In the genomic region with DNA sequence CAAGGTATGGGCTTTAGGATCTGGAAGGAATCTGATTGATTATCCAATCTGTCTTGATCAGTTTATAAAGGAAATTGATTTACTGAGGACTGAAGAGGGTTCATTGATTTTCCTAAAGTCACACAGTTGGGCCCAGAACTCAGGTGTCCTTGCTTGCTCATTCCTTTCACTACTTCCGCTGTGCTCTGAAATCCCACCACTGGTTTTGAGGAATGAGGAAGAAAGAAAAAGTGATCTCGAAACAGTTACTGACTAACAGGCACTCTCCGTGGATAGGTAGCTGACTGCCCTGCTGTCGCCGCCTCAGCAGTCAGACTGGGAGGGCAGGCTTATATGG, we compare ENCODE assay signal across 16 cellular contexts. TPM values are rescaled to one million over a fixed set of nuclear protein-coding genes. Genes with fewer than 3 reads are reported as not detected.
DNase-seq lines count a peak whose midpoint lies in the region; ATAC-seq, FAIRE-seq and TF ChIP-seq lines count a peak whose summit lies in the region.
"Had no signal": no experiment of that assay in that cellular context is flagged by ENCODE, and none has a peak within 500 bp of the region (broad histone marks: within the 10 kb centered on the region; RNA-seq: fewer than 3 reads in every experiment).

Gene FITM1, plus strand, starts transcription at position 280 of the 337 bp plus-strand sequence. CDS start 905 bp downstream, outside the sequence.

- TF ChIP-seq RAD21 in H1 (IDR thresholded peaks at IDR 0.05 in 1 of 2, conservative IDR thresholded peaks at IDR 0.05 in 1 of 2; ENCODE audit: low read depth in 2 of 2, low read length in 2 of 2): no peak

- WGBS in mammary epithelial cell (ENCODE audit: low coverage, missing lambda C conversion rate): 97% methylated on average over 5 of the region's 5 CpGs
- WGBS in H1 (ENCODE audit: extremely low coverage in 1 of 2, insufficient coverage in 1 of 2, insufficient read length in 1 of 2, insufficient replicate concordance in 2 of 2, low coverage in 1 of 2, low lambda C conversion rate in 2 of 2, missing lambda C conversion rate in 1 of 2), 2 experiments: 94% methylated on average over 5 of the region's 5 CpGs; no CpG with 5 or more reads in 1 of the 2 experiments
- 75 to 92% methylated on average over 5 of the region's 5 CpGs for WGBS in lung, 2 donors
- WGBS in upper lobe of left lung, 2 donors: 79 to 95% methylated on average over 5 of the region's 5 CpGs

- H2BK15ac ChIP-seq in H1 (ENCODE audit: low read length): 0 out of 2 replicates have a peak within 1 kb of the TSS, but pooled peaks have one; percentile 5

- H4K20me1 ChIP-seq in mammary epithelial cell (ENCODE audit: insufficient read depth, low read length) (no peaks in the 10 kb centered on the region), H1 (replicated peaks in 1 of 2; ENCODE audit: control insufficient read depth in 1 of 2, insufficient read depth in 2 of 2, low read length in 2 of 2) (no peaks in the 10 kb centered on the region)

- no peak within 1 kb of the TSS for H2BK12ac ChIP-seq in H1 (ENCODE audit: low read depth, low read length)

- ATAC-seq in lung (ENCODE audit: insufficient read depth, low FRiP score): no peak
- no peak for ATAC-seq in upper lobe of left lung (ENCODE audit: low FRiP score in 2 of 2)

- no peaks in the 10 kb centered on the region for H3K4me1 ChIP-seq in breast epithelium
- peaks cover 17% of the 10 kb centered on the region for H3K4me1 ChIP-seq in mammary epithelial cell (ENCODE audit: insufficient read depth, low read length)
- H3K4me1 ChIP-seq in H1 (replicated peaks in 1 of 4; ENCODE audit: control insufficient read depth in 3 of 4, insufficient read depth in 4 of 4, low read length in 3 of 4): no peaks in the 10 kb centered on the region
- peaks cover 4 to 6% of the 10 kb centered on the region in 2 donors for H3K4me1 ChIP-seq in lung (ENCODE audit: control insufficient read depth in 2 of 2, insufficient read depth in 2 of 2, low read length in 2 of 2)
- peaks cover under 1 to 12% (median 9%) of the 10 kb centered on the region in 4 donors for H3K4me1 ChIP-seq in upper lobe of left lung
- H3K4me1 ChIP-seq: neural progenitor cell had no signal

- no peak within 1 kb of the TSS for H3K14ac ChIP-seq in H1 (ENCODE audit: insufficient read length)

- POLR2A ChIA-PET in H1 (lab: Charles Lee; ENCODE audit: partially characterized antibody): interaction anchor here (0.6 to 11.1 kb wide), 4 partner anchors 8 to 36 kb away, joined by 3 to 96 read pairs (median 4); partner anchors contain the start of genes DCAF11, EMC9, NRL and PCK2

- no TSS peak for BruUV-seq in mammary epithelial cell (replicated peaks; lab: Mats Ljungman, UMichigan)

- TF ChIP-seq POLR2A in breast epithelium (IDR thresholded peaks at IDR 0.05) (no peak), H1 (IDR thresholded peaks at IDR 0.05; ENCODE audit: control extremely low read depth in 1 of 2, low read depth in 2 of 2, low read length in 2 of 2) (no peak), upper lobe of left lung (IDR thresholded peaks at IDR 0.05) (no peak)

- H3K23ac ChIP-seq in H1 (ENCODE audit: insufficient read length): no peak within 1 kb of the TSS

- DNase-seq in breast epithelium (ENCODE audit: low spot score in 2 of 2): no peak
- no peak for DNase-seq in mammary epithelial cell
- no peak for DNase-seq in H1 (ENCODE audit: low read depth in 1 of 2, low spot score in 2 of 2)
- no peak for DNase-seq in lung (ENCODE audit: low spot score)
- DNase-seq in upper lobe of left lung: no peak
- no peak for DNase-seq in stimulated activated CD4-positive, alpha-beta T cell treated with anti-CD3 and anti-CD28 coated beads, Interleukin-4, amount 100 ng/mL, for 1 hour
- no peak for DNase-seq in ureter (ENCODE audit: low spot score)
- DNase-seq in COLO668 (lab: John Stamatoyannopoulos, UW; ENCODE audit: unreplicated experiment): no peak
- DNase-seq: activated CD4-positive, alpha-beta T cell treated with anti-CD3 and anti-CD28 coated beads, Interleukin-2, amount 10 ng/mL, durations not matched to agents 7 days and 5 days; GOT3; NCI-H2107 had no signal

- H2AFZ ChIP-seq in mammary epithelial cell (ENCODE audit: low read depth, low read length) (no peak within 1 kb of the TSS), H1 (ENCODE audit: low read length) (no peak within 1 kb of the TSS)
- H2AFZ ChIP-seq: neural progenitor cell had no signal

- no peaks in the 10 kb centered on the region for H3K79me1 ChIP-seq in H1 (ENCODE audit: low read depth, low read length)

- H4K91ac ChIP-seq in H1 (replicated peaks; ENCODE audit: insufficient read length, low read length): no peak within 1 kb of the TSS

- no peak within 1 kb of the TSS for H2BK5ac ChIP-seq in H1 (ENCODE audit: low read depth, low read length)

- FAIRE-seq in H1 (lab: Jason Lieb, UNC): no peak
- FAIRE-seq: bronchial epithelial cell had no signal

- TF ChIP-seq EP300 in H1 (IDR thresholded peaks at IDR 0.05; ENCODE audit: borderline replicate concordance in 1 of 2, low read depth in 2 of 2, low read length in 2 of 2) (no peak), upper lobe of left lung (IDR thresholded peaks at IDR 0.05) (no peak)

- H3K4me3 ChIP-seq in breast epithelium (no peak within 1 kb of the TSS), mammary epithelial cell (replicated peaks in 1 of 3; ENCODE audit: insufficient read depth in 1 of 3, low read depth in 2 of 3, low read length in 3 of 3) (no peak within 1 kb of the TSS), H1 (ENCODE audit: extremely low read depth in 1 of 4, insufficient read depth in 2 of 4, low read depth in 3 of 4, low read length in 4 of 4) (no peak within 1 kb of the TSS), lung (no peak within 1 kb of the TSS), upper lobe of left lung (no peak within 1 kb of the TSS)
- H3K4me3 ChIP-seq: neural progenitor cell had no signal

- H3K27me3 ChIP-seq in breast epithelium: no peaks in the 10 kb centered on the region
- H3K27me3 ChIP-seq in mammary epithelial cell (ENCODE audit: insufficient read depth, low read length): no peaks in the 10 kb centered on the region
- H3K27me3 ChIP-seq in H1 (replicated peaks in 1 of 4; ENCODE audit: control insufficient read depth in 3 of 4, extremely low read depth in 1 of 4, insufficient read depth in 3 of 4, low read length in 3 of 4): no peaks in the 10 kb centered on the region
- no peaks in the 10 kb centered on the region for H3K27me3 ChIP-seq in lung (ENCODE audit: control insufficient read depth, insufficient read depth)
- no peaks in the 10 kb centered on the region for H3K27me3 ChIP-seq in upper lobe of left lung
- H3K27me3 ChIP-seq: neural progenitor cell had no signal

- H3K9ac ChIP-seq in mammary epithelial cell (ENCODE audit: insufficient read depth, low read length) (no peak within 1 kb of the TSS), H1 (replicated peaks in 1 of 4; ENCODE audit: extremely low read depth in 1 of 4, low read depth in 3 of 4, low read length in 3 of 4) (no peak within 1 kb of the TSS)
- H3K9ac ChIP-seq: neural progenitor cell had no signal

- in situ Hi-C loops in mammary epithelial cell (cut with MboI; ENCODE audit: low sequenced_read_pairs in 2 of 2): no loop called here

- H3K23me2 ChIP-seq in H1 (ENCODE audit: low read depth, low read length): peaks cover under 1% of the 10 kb centered on the region; the same call in 1 of the 2 replicates

- H3K36me3 ChIP-seq in breast epithelium: no peaks in the 10 kb centered on the region
- no peaks in the 10 kb centered on the region for H3K36me3 ChIP-seq in mammary epithelial cell (ENCODE audit: insufficient read depth, low read length)
- H3K36me3 ChIP-seq in H1 (ENCODE audit: control insufficient read depth in 2 of 4, insufficient read depth in 4 of 4, low read length in 3 of 4): no peaks in the 10 kb centered on the region
- no peaks in the 10 kb centered on the region for H3K36me3 ChIP-seq in lung (ENCODE audit: control insufficient read depth in 2 of 2, insufficient read depth in 2 of 2, low read length in 2 of 2)
- no peaks in the 10 kb centered on the region for H3K36me3 ChIP-seq in upper lobe of left lung
- H3K36me3 ChIP-seq: neural progenitor cell had no signal

- no peak within 1 kb of the TSS for H3K56ac ChIP-seq in H1 (replicated peaks; ENCODE audit: insufficient read length, low read depth, low read length)

- intact Hi-C loops in breast epithelium (cut with DNase I; ENCODE audit: low total_unique reads): no loop called here
- intact Hi-C loops in mammary epithelial cell (cut with micrococcal nuclease): no loop called here

- no peaks in the 10 kb centered on the region for H3K79me2 ChIP-seq in mammary epithelial cell (ENCODE audit: insufficient read depth, low read length)
- H3K79me2 ChIP-seq in H1 (ENCODE audit: control insufficient read depth in 1 of 2, insufficient read depth in 2 of 2, low read length in 2 of 2): no peaks in the 10 kb centered on the region

- no peak within 1 kb of the TSS for H2AK5ac ChIP-seq in H1 (ENCODE audit: low read depth, low read length)

- H2BK20ac ChIP-seq in H1 (ENCODE audit: low read length): no peak within 1 kb of the TSS

- no peak within 1 kb of the TSS for H3K18ac ChIP-seq in H1 (ENCODE audit: extremely low read depth, low read length)

- H4K5ac ChIP-seq in H1 (ENCODE audit: insufficient read length, low read depth, low read length): no peak within 1 kb of the TSS

- no peak within 1 kb of the TSS for H4K8ac ChIP-seq in H1 (ENCODE audit: extremely low read depth, insufficient read depth, low read length)

- CTCF ChIA-PET in mammary epithelial cell (lab: Charles Lee; ENCODE audit: low non-redundant PET): no interaction called here
- CTCF ChIA-PET in H1 (lab: Charles Lee; ENCODE audit: partially characterized antibody): interaction anchor here (0.9 kb wide), 2 partner anchors 22 to 141 kb away, joined by 3 read pairs; partner anchors contain the start of gene RABGGTA

- H3K4ac ChIP-seq in H1 (replicated peaks; ENCODE audit: insufficient read length, low read depth, low read length): no peak within 1 kb of the TSS

- TF ChIP-seq CTCF in breast epithelium (IDR thresholded peaks at IDR 0.05) (no peak), mammary epithelial cell (conservative IDR thresholded peaks at IDR 0.05 in 1 of 2, IDR thresholded peaks at IDR 0.05 in 1 of 2; ENCODE audit: extremely low read depth in 1 of 2, insufficient read depth in 1 of 2, low read depth in 1 of 2, low read length in 2 of 2) (no peak), H1 (IDR thresholded peaks at IDR 0.05; ENCODE audit: control extremely low read depth in 1 of 3, insufficient read depth in 1 of 3, low read depth in 1 of 3, low read length in 3 of 3) (no peak), lung (IDR thresholded peaks at IDR 0.05; ENCODE audit: control extremely low read depth, extremely low read depth) (no peak), upper lobe of left lung (IDR thresholded peaks at IDR 0.05) (no peak)

- no peak within 1 kb of the TSS for H2BK120ac ChIP-seq in H1 (replicated peaks; ENCODE audit: low read depth, low read length)

- H3K4me2 ChIP-seq in mammary epithelial cell (ENCODE audit: insufficient read depth, low read depth, low read length): no peak within 1 kb of the TSS
- no peak within 1 kb of the TSS for H3K4me2 ChIP-seq in H1 (ENCODE audit: insufficient read depth in 1 of 2, low read depth in 2 of 2, low read length in 2 of 2)
- H3K4me2 ChIP-seq: neural progenitor cell had no signal

- dilution Hi-C loops in mammary epithelial cell (cut with HindIII; ENCODE audit: low sequenced_read_pairs): no loop called here

- no peaks in the 10 kb centered on the region for H3K9me3 ChIP-seq in breast epithelium
- no peaks in the 10 kb centered on the region for H3K9me3 ChIP-seq in mammary epithelial cell (replicated peaks; ENCODE audit: insufficient read depth, low read length)
- no peaks in the 10 kb centered on the region for H3K9me3 ChIP-seq in H1 (ENCODE audit: insufficient read depth in 2 of 2, low read depth in 1 of 2, low read length in 1 of 2)
- H3K9me3 ChIP-seq in lung (ENCODE audit: control insufficient read depth in 2 of 2, insufficient read depth in 1 of 2, low read length in 1 of 2): no peaks in the 10 kb centered on the region
- no peaks in the 10 kb centered on the region for H3K9me3 ChIP-seq in upper lobe of left lung

- H3K27ac ChIP-seq in breast epithelium (peak within 1 kb of the TSS; percentile 73 to 74), mammary epithelial cell (ENCODE audit: insufficient read depth, low read depth, low read length) (no peak within 1 kb of the TSS), H1 (ENCODE audit: low read depth, low read length) (no peak within 1 kb of the TSS), lung (ENCODE audit: low read depth in 1 of 2, low read length in 1 of 2) (peak within 1 kb of the TSS; percentile 81 to 93), upper lobe of left lung (peak within 1 kb of the TSS; percentile 51 to 77 (median 72))
- H3K27ac ChIP-seq: HL-60, neural progenitor cell had no signal

RNA-seq across cellular contexts. Expression of gene FITM1, which starts in this region (rescaled TPM):
- 1 to 10 TPM; 1.2 to 2.6 (median 1.6) TPM for total RNA-seq in breast epithelium
- under 1 TPM in 1 of 2 donors, not detected in 1; 0.33 TPM for total RNA-seq in mammary epithelial cell
- 0.08 TPM for polyA plus RNA-seq in mammary epithelial cell
- not detected for polyA minus RNA-seq in mammary epithelial cell
- total RNA-seq in H1 (2021; fragmentation: NEBNext Ultra II Directional; extraction: Animal tissue kit (Norgen Biotek cat#: 25700)): 0.33 and 0.76 TPM in 2 replicates
- 0.53 and 0.80 TPM in 2 replicates for polyA plus RNA-seq in H1 (2011; rRNA removed)
- polyA plus RNA-seq in H1 (2011; cell fraction: cytosol; rRNA removed): 0.31 TPM
- 1.1 TPM for polyA plus RNA-seq in H1 (2011; cell fraction: nucleus; rRNA removed)
- polyA plus RNA-seq in H1 (2012, experiment 1 of 2): 0.17 to 0.74 TPM (median 0.45 TPM) in 3 of 4 replicates, not detected in the other
- polyA plus RNA-seq in H1 (2012, experiment 2 of 2): 0.39 TPM
- polyA plus RNA-seq in H1 (2013, experiment 1 of 2): 0.39 TPM
- 0.13 TPM for polyA plus RNA-seq in H1 (2013, experiment 2 of 2)
- 0.29 TPM in 1 of 2 replicates, not detected in the other for polyA minus RNA-seq in H1 (2011; rRNA and poly(A)+ RNA removed)
- not detected for polyA minus RNA-seq in H1 (2011; cell fraction: cytosol; rRNA and poly(A)+ RNA removed)
- not detected for polyA minus RNA-seq in H1 (2011; cell fraction: nucleus; rRNA and poly(A)+ RNA removed)
- total RNA-seq in lung: under 1 TPM; 0.48 to 0.83 TPM
- polyA plus RNA-seq in lung: 1 to 10 TPM in 1 of 2 donors, under 1 TPM in 1; 0.93 to 1.4 TPM
- under 1 TPM in 4 of 6 donors, not detected in 2; 0.63 to 0.89 (median 0.82) TPM for total RNA-seq in upper lobe of left lung
- total RNA-seq in ureter: 0.55 TPM
- total RNA-seq: bronchial epithelial cell, kidney epithelial cell had no signal
- polyA plus RNA-seq: AG04450 had no signal

Comparison
In these comparisons a context has a peak if more than half of its experiments do, and no peak if none do; other contexts are left out.
1. H3K27ac ChIP-seq: peak in breast epithelium (2 of 2), lung (2 of 2) and upper lobe of left lung (4 of 4); none in mammary epithelial cell (single experiment) and H1 (single experiment).